ENCODE assay signal across 1 cellular context in genomic region chr13:112587767-112588489, GRCh38.
TF ChIP-seq lines count a peak whose summit lies in the region.

TSS of gene TUBGCP3 (minus strand) at chr13:112588153. CDS start at chr13:112587980, 173 bp downstream.

TF ChIP-seq in HEK293, 187 proteins besides CTCF, POLR2A, EP300 and RAD21 (continued from another document and continues in another):
- TF ChIP-seq ZBTB44 (tag by site-specific recombination; IDR thresholded peaks at IDR 0.05) (peak; percentile 61), ZBTB6 (tag by site-specific recombination; IDR thresholded peaks at IDR 0.05) (0 out of 2 replicates have a peak, but pooled peaks have one; percentile 6), ZNF658 (tag by site-specific recombination; IDR thresholded peaks at IDR 0.05) (no peak), RBAK (tag by site-specific recombination; IDR thresholded peaks at IDR 0.05) (no peak), EGR2 (tag by site-specific recombination; IDR thresholded peaks at IDR 0.05; ENCODE audit: low read depth) (peak; percentile 61; the same call in 1 of the 2 replicates), ZNF202 (tag by site-specific recombination; IDR thresholded peaks at IDR 0.05; ENCODE audit: borderline replicate concordance) (peak; percentile 73; the same call in 1 of the 2 replicates), SP2 (tag by site-specific recombination; IDR thresholded peaks at IDR 0.05) (no peak; the same call in 1 of the 2 replicates), ZNF580 (tag by site-specific recombination; IDR thresholded peaks at IDR 0.05) (no peak), KLF7 (tag by site-specific recombination; IDR thresholded peaks at IDR 0.05; ENCODE audit: borderline replicate concordance) (peak; percentile 13; the same call in 1 of the 2 replicates), PBX3 (CRISPR knock-in tag; IDR thresholded peaks at IDR 0.05) (peak; percentile 53; the same call in 1 of the 2 replicates), SCRT2 (tag by site-specific recombination; IDR thresholded peaks at IDR 0.05) (peak; percentile 97), ZFP69B (tag by site-specific recombination; IDR thresholded peaks at IDR 0.05) (peak; percentile 18; the same call in 1 of the 2 replicates), ZNF660 (tag by site-specific recombination; IDR thresholded peaks at IDR 0.05) (peak; percentile 90; the same call in 1 of the 2 replicates), GFI1B (tag by site-specific recombination; IDR thresholded peaks at IDR 0.05) (no peak), ZNF560 (tag by site-specific recombination; IDR thresholded peaks at IDR 0.05; ENCODE audit: borderline replicate concordance) (no peak), ZNF600 (tag by site-specific recombination; IDR thresholded peaks at IDR 0.05) (peak; percentile 95), TSHZ1 (tag by site-specific recombination; IDR thresholded peaks at IDR 0.05; ENCODE audit: borderline replicate concordance) (no peak), ZSCAN16 (tag by site-specific recombination; IDR thresholded peaks at IDR 0.05) (no peak), ZXDB (tag by site-specific recombination; IDR thresholded peaks at IDR 0.05) (peak; percentile 79; the same call in 1 of the 2 replicates), ZBTB26 (tag by site-specific recombination; optimal IDR thresholded peaks at IDR 0.05) (peak; percentile 97), ZNF610 (tag by site-specific recombination; IDR thresholded peaks at IDR 0.05; ENCODE audit: borderline replicate concordance) (peak; percentile 74), OSR2 (tag by site-specific recombination; IDR thresholded peaks at IDR 0.05) (peak; percentile 7; the same call in 1 of the 2 replicates), ZNF133 (tag by site-specific recombination; IDR thresholded peaks at IDR 0.05) (0 out of 2 replicates have a peak, but pooled peaks have one; percentile 8), SP3 (tag by site-specific recombination; IDR thresholded peaks at IDR 0.05) (no peak; the same call in 1 of the 2 replicates), ATF2 (tag by site-specific recombination; IDR thresholded peaks at IDR 0.05; ENCODE audit: low read depth) (no peak), GLIS2 (tag by site-specific recombination; IDR thresholded peaks at IDR 0.05) (no peak), ZNF2 (tag by site-specific recombination; IDR thresholded peaks at IDR 0.05) (peak; percentile 65; the same call in 1 of the 2 replicates), ZNF26 (tag by site-specific recombination; IDR thresholded peaks at IDR 0.05) (no peak), ZNF518A (tag by site-specific recombination; conservative IDR thresholded peaks at IDR 0.05; ENCODE audit: low read depth) (peak; percentile 64; the same call in 1 of the 2 replicates), TCF7L2 (IDR thresholded peaks at IDR 0.05; ENCODE audit: borderline replicate concordance, low read depth, low read length) (no peak), ZNF155 (tag by site-specific recombination; IDR thresholded peaks at IDR 0.05) (no peak), ZSCAN4 (tag by site-specific recombination; IDR thresholded peaks at IDR 0.05) (0 out of 2 replicates have a peak, but pooled peaks have one; percentile 11), ELK4 (IDR thresholded peaks at IDR 0.05; ENCODE audit: borderline replicate concordance, low read depth, low read length) (no peak), ZNF132 (tag by site-specific recombination; IDR thresholded peaks at IDR 0.05; ENCODE audit: borderline replicate concordance) (no peak), ZNF677 (tag by site-specific recombination; IDR thresholded peaks at IDR 0.05) (no peak; the same call in 1 of the 2 replicates)
